ENCODE assay signal across 20 cellular contexts in the genomic region with DNA sequence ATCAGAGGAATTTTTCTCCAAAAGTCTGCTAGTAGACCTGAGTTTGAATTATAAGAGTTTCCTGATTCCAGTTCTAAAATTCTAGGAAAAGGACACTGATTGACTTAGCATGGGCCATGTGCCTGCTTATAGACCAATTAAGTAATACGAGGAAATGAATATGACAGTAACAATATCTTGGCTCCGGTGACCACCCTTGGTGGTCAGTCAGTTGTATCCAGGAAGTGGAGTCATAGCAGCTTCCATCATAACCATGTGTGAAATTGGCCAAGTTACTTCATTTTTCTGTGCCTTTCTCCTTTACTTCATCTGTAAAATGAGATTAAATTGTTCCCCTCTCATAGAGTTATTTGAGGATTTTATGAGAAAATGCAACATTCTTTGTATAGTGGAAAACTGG.
"Had no signal": no experiment of that assay in that cellular context is flagged by ENCODE, and none has a peak within 500 bp of the region (broad histone marks: within the 10 kb centered on the region; RNA-seq: fewer than 3 reads in every experiment).

No MANE protein-coding gene starts in this region.

- H3K9me3 ChIP-seq: ovary, sigmoid colon, spleen, thoracic aorta, upper lobe of right lung had no signal

- H3K36me3 ChIP-seq: cardiac muscle cell, heart left ventricle, neural progenitor cell, ovary, sigmoid colon, spleen, thoracic aorta, upper lobe of right lung had no signal

- H3K36me3 Mint-ChIP-seq: activated naive CD8-positive, alpha-beta T cell treated with anti-CD3 and anti-CD28 coated beads for 36 hours; neural progenitor cell had no signal

- H3K4me3 ChIP-seq: cardiac muscle cell, heart left ventricle, neural progenitor cell, ovary, sigmoid colon, spleen, thoracic aorta, upper lobe of right lung had no signal

- H3K27me3 ChIP-seq: cardiac muscle cell, heart left ventricle, neural progenitor cell, ovary, sigmoid colon, spleen, upper lobe of right lung had no signal

- DNase-seq: activated CD4-positive, alpha-beta T cell treated with anti-CD3 and anti-CD28 coated beads, Interleukin-2, amount 50 U/mL, for 48 hours; activated naive CD4-positive, alpha-beta T cell; activated naive CD8-positive, alpha-beta T cell treated with anti-CD3 and anti-CD28 coated beads for 36 hours; amniotic stem cell; effector memory CD8-positive, alpha-beta T cell; heart left ventricle; kidney glomerular epithelial cell; left ventricle myocardium superior; ovary; sigmoid colon; spleen; stimulated activated CD4-positive, alpha-beta T cell treated with anti-CD3 and anti-CD28 coated beads, Interleukin-4, amount 100 ng/mL, for 4 hours; T-helper 17 cell; upper lobe of right lung had no signal

- H3K27me3 Mint-ChIP-seq: activated naive CD8-positive, alpha-beta T cell treated with anti-CD3 and anti-CD28 coated beads for 36 hours; dendritic cell treated with granulocyte-macrophage colony-stimulating factor and Interleukin-4, amounts not matched to agents 40 ng/mL and 50 ng/mL, for 4 days; memory B cell; stimulated activated memory B cell treated with anti-CD40 and anti-IgM and Interleukin-4, amounts not matched to agents 10 μg/mL and 1 μg/mL and 100 μg/mL, for 72 hours had no signal

- H3K4me1 ChIP-seq: neural progenitor cell, sigmoid colon had no signal

- H3K27ac ChIP-seq: cardiac muscle cell, heart left ventricle, neural progenitor cell, ovary, sigmoid colon, spleen, thoracic aorta, upper lobe of right lung had no signal

- ATAC-seq: effector memory CD8-positive, alpha-beta T cell; heart left ventricle; left ventricle myocardium superior; stimulated activated memory B cell treated with anti-CD40 and anti-IgM and Interleukin-4, amounts not matched to agents 10 μg/mL and 1 μg/mL and 100 μg/mL, for 72 hours; T-helper 17 cell; upper lobe of right lung had no signal

- H3K4me3 Mint-ChIP-seq: activated naive CD8-positive, alpha-beta T cell treated with anti-CD3 and anti-CD28 coated beads for 36 hours; dendritic cell treated with granulocyte-macrophage colony-stimulating factor and Interleukin-4, amounts not matched to agents 40 ng/mL and 50 ng/mL, for 4 days; effector memory CD8-positive, alpha-beta T cell; memory B cell; neural progenitor cell; stimulated activated memory B cell treated with anti-CD40 and anti-IgM and Interleukin-4, amounts not matched to agents 10 μg/mL and 1 μg/mL and 100 μg/mL, for 72 hours; T-helper 17 cell had no signal

- H3K9me3 Mint-ChIP-seq: dendritic cell treated with granulocyte-macrophage colony-stimulating factor and Interleukin-4, amounts not matched to agents 40 ng/mL and 50 ng/mL, for 4 days had no signal

- H3K27ac Mint-ChIP-seq: activated naive CD8-positive, alpha-beta T cell treated with anti-CD3 and anti-CD28 coated beads for 36 hours; dendritic cell treated with granulocyte-macrophage colony-stimulating factor and Interleukin-4, amounts not matched to agents 40 ng/mL and 50 ng/mL, for 4 days; effector memory CD8-positive, alpha-beta T cell; neural progenitor cell; T-helper 17 cell had no signal

- H3K4me1 Mint-ChIP-seq: neural progenitor cell had no signal
